ENCODE assay signal across 24 cellular contexts in genomic region chr1:181137217-181137743, GRCh38. TPM values are rescaled to one million over a fixed set of nuclear protein-coding genes. Genes with fewer than 3 reads are reported as not detected.
DNase-seq lines count a peak whose midpoint lies in the region; ATAC-seq and TF ChIP-seq lines count a peak whose summit lies in the region.
"Had no signal": no experiment of that assay in that cellular context is flagged by ENCODE, and none has a peak within 500 bp of the region (broad histone marks: within the 10 kb centered on the region; RNA-seq: fewer than 3 reads in every experiment).

No MANE protein-coding gene starts in this region.

- no peaks in the 10 kb centered on the region for H3K36me3 ChIP-seq in neural progenitor cell
- H3K36me3 ChIP-seq: esophagus squamous epithelium, left ventricle myocardium inferior, SJCRH30 had no signal

- no peak overlapping the region for H2AFZ ChIP-seq in neural progenitor cell (replicated peaks)

- no peaks in the 10 kb centered on the region for H3K27me3 Mint-ChIP-seq in T-helper 1 cell treated with Interleukin-12 subunit alpha and Interleukin-12 subunit beta and Interleukin-4 antibody, amounts not matched to agents 30 μg/mL and 1 μg/mL, for 36 hours (ENCODE audit: low read depth)
- H3K27me3 Mint-ChIP-seq in IgD-negative memory B cell (peaks cover 5% of the 10 kb centered on the region), neural progenitor cell (ENCODE audit: insufficient read depth, low read depth) (peaks cover 24% of the 10 kb centered on the region)
- H3K27me3 Mint-ChIP-seq in dendritic cell treated with granulocyte-macrophage colony-stimulating factor and Interleukin-4, amounts not matched to agents 40 ng/mL and 50 ng/mL, for 4 days: no peaks in the 10 kb centered on the region
- H3K27me3 Mint-ChIP-seq: T-cell had no signal

- H3F3A ChIP-seq in neural progenitor cell (ENCODE audit: low read depth): peaks cover 14% of the 10 kb centered on the region

- H3K9me3 ChIP-seq in neural progenitor cell (ENCODE audit: low read depth): no peaks in the 10 kb centered on the region
- H3K9me3 ChIP-seq: esophagus squamous epithelium, left ventricle myocardium inferior, psoas muscle, SJCRH30 had no signal

- ATAC-seq in GM18502 (IDR thresholded peaks at IDR 0.05; ENCODE audit: poor library complexity, unreplicated experiment): no peak
- ATAC-seq in GM19397 (IDR thresholded peaks at IDR 0.05; ENCODE audit: unreplicated experiment): no peak
- ATAC-seq: Panc1, psoas muscle, T-cell had no signal

- no peaks in the 10 kb centered on the region for H3K79me2 ChIP-seq in neural progenitor cell (ENCODE audit: low read depth)

- H3K9me3 Mint-ChIP-seq in T-helper 1 cell treated with Interleukin-12 subunit alpha and Interleukin-12 subunit beta and Interleukin-4 antibody, amounts not matched to agents 30 μg/mL and 1 μg/mL, for 36 hours: no peaks in the 10 kb centered on the region
- no peaks in the 10 kb centered on the region for H3K9me3 Mint-ChIP-seq in IgD-negative memory B cell
- no peaks in the 10 kb centered on the region for H3K9me3 Mint-ChIP-seq in dendritic cell treated with granulocyte-macrophage colony-stimulating factor and Interleukin-4, amounts not matched to agents 40 ng/mL and 50 ng/mL, for 4 days
- peaks cover 2% of the 10 kb centered on the region for H3K9me3 Mint-ChIP-seq in neural progenitor cell
- H3K9me3 Mint-ChIP-seq: activated T-helper 1 cell treated with anti-CD3 and anti-CD28 coated beads, Interleukin-12 subunit alpha, Interleukin-12 subunit beta, Interleukin-2, Interleukin-4 antibody, amounts not matched to agents 30 ng/mL and 10 ng/mL and 1 ng/mL, durations not matched to agents 14 hours and 24 hours and 36 hours; endodermal cell; T-cell had no signal

- H3K27ac Mint-ChIP-seq in T-helper 1 cell treated with Interleukin-12 subunit alpha and Interleukin-12 subunit beta and Interleukin-4 antibody, amounts not matched to agents 30 μg/mL and 1 μg/mL, for 36 hours: peak overlapping the region; percentile 16
- H3K27ac Mint-ChIP-seq in IgD-negative memory B cell: peak overlapping the region in 2 of 3 donors; percentile 23 to 35
- H3K27ac Mint-ChIP-seq in dendritic cell treated with granulocyte-macrophage colony-stimulating factor and Interleukin-4, amounts not matched to agents 40 ng/mL and 50 ng/mL, for 4 days: peak overlapping the region; percentile 96
- H3K27ac Mint-ChIP-seq in neural progenitor cell: peak overlapping the region; percentile 2
- H3K27ac Mint-ChIP-seq: endodermal cell had no signal

- H3K27me3 ChIP-seq in neural progenitor cell: no peaks in the 10 kb centered on the region
- H3K27me3 ChIP-seq: esophagus squamous epithelium, SJCRH30 had no signal

- no peaks in the 10 kb centered on the region for H4K20me1 ChIP-seq in neural progenitor cell (ENCODE audit: low read depth)

- no peak for TF ChIP-seq CTCF in neural progenitor cell (IDR thresholded peaks at IDR 0.05)

- H3K4me1 Mint-ChIP-seq in T-helper 1 cell treated with Interleukin-12 subunit alpha and Interleukin-12 subunit beta and Interleukin-4 antibody, amounts not matched to agents 30 μg/mL and 1 μg/mL, for 36 hours (ENCODE audit: low read depth): peaks cover 80% of the 10 kb centered on the region
- peaks cover 62 to 78% (median 73%) of the 10 kb centered on the region in 3 donors for H3K4me1 Mint-ChIP-seq in IgD-negative memory B cell
- H3K4me1 Mint-ChIP-seq in dendritic cell treated with granulocyte-macrophage colony-stimulating factor and Interleukin-4, amounts not matched to agents 40 ng/mL and 50 ng/mL, for 4 days (ENCODE audit: low read depth): peaks cover 93% of the 10 kb centered on the region
- peaks cover 60% of the 10 kb centered on the region for H3K4me1 Mint-ChIP-seq in neural progenitor cell

- DNase-seq in T-helper 1 cell: no peak
- DNase-seq in neural progenitor cell (ENCODE audit: low spot score): no peak
- no peak for DNase-seq in stimulated activated CD4-positive, alpha-beta T cell treated with anti-CD3 and anti-CD28 coated beads, Interleukin-4, amount 100 ng/mL, for 24 hours
- DNase-seq: activated CD4-positive, alpha-beta T cell treated with anti-CD3 and anti-CD28 coated beads for 1 hour; amygdala; cortex of kidney; DMS153; endodermal cell; esophagus squamous epithelium; left ventricle myocardium inferior; NCI-H1436 treated with DMSO at 0.1 percent for 48 hours; NCI-H524; psoas muscle; SJCRH30; stimulated activated CD4-positive, alpha-beta T cell treated with anti-CD3 and anti-CD28 coated beads, Interleukin-15, amount 100 ng/mL, for 24 hours; T-cell had no signal

- no peaks in the 10 kb centered on the region for H3K36me3 Mint-ChIP-seq in T-helper 1 cell treated with Interleukin-12 subunit alpha and Interleukin-12 subunit beta and Interleukin-4 antibody, amounts not matched to agents 30 μg/mL and 1 μg/mL, for 36 hours (ENCODE audit: low read depth)
- no peaks in the 10 kb centered on the region for H3K36me3 Mint-ChIP-seq in IgD-negative memory B cell
- no peaks in the 10 kb centered on the region for H3K36me3 Mint-ChIP-seq in dendritic cell treated with granulocyte-macrophage colony-stimulating factor and Interleukin-4, amounts not matched to agents 40 ng/mL and 50 ng/mL, for 4 days (ENCODE audit: low read depth)
- peaks cover 1% of the 10 kb centered on the region for H3K36me3 Mint-ChIP-seq in neural progenitor cell
- H3K36me3 Mint-ChIP-seq: T-cell had no signal

- no peak overlapping the region for H3K27ac ChIP-seq in neural progenitor cell
- H3K27ac ChIP-seq: 22Rv1, left ventricle myocardium inferior, psoas muscle, SJCRH30 had no signal

- H3K4me2 ChIP-seq in neural progenitor cell: no peak overlapping the region

- intact Hi-C loops in dendritic cell treated with granulocyte-macrophage colony-stimulating factor and Interleukin-4, amounts not matched to agents 40 ng/mL and 50 ng/mL, for 4 days (cut with micrococcal nuclease): no loop called here

- no peak overlapping the region for H3K9ac ChIP-seq in neural progenitor cell

- peaks cover 20% of the 10 kb centered on the region for H3K4me1 ChIP-seq in neural progenitor cell

- H3K4me3 ChIP-seq in neural progenitor cell: no peak overlapping the region
- H3K4me3 ChIP-seq: esophagus squamous epithelium, left ventricle myocardium inferior, psoas muscle, SJCRH30 had no signal

- H3K4me3 Mint-ChIP-seq in T-helper 1 cell treated with Interleukin-12 subunit alpha and Interleukin-12 subunit beta and Interleukin-4 antibody, amounts not matched to agents 30 μg/mL and 1 μg/mL, for 36 hours: peak overlapping the region; percentile 16
- H3K4me3 Mint-ChIP-seq in IgD-negative memory B cell: peak overlapping the region in 2 of 4 donors; percentile 39 to 58
- no peak overlapping the region for H3K4me3 Mint-ChIP-seq in dendritic cell treated with granulocyte-macrophage colony-stimulating factor and Interleukin-4, amounts not matched to agents 40 ng/mL and 50 ng/mL, for 4 days
- no peak overlapping the region for H3K4me3 Mint-ChIP-seq in neural progenitor cell
- H3K4me3 Mint-ChIP-seq: endodermal cell, T-cell had no signal

RNA-seq across cellular contexts. Expression of gene IER5, which starts 48.8 kb away (rescaled TPM):
- polyA plus RNA-seq in IgD-negative memory B cell: 31.0 TPM
- 8.0 and 15.3 TPM in 2 replicates for total RNA-seq in neural progenitor cell (ENCODE audit: low replicate concordance)

Comparison
In these comparisons a context has a peak if more than half of its experiments do, and no peak if none do; other contexts are left out.
1. H3K27ac Mint-ChIP-seq: peak in every context shown above with its lines; median percentile 96 in dendritic cell treated with granulocyte-macrophage colony-stimulating factor and Interleukin-4, amounts not matched to agents 40 ng/mL and 50 ng/mL, for 4 days; 29 in IgD-negative memory B cell; 16 in T-helper 1 cell treated with Interleukin-12 subunit alpha and Interleukin-12 subunit beta and Interleukin-4 antibody, amounts not matched to agents 30 μg/mL and 1 μg/mL, for 36 hours; 2 in neural progenitor cell.